8 cellular contexts compared by ENCODE assay signal in genomic region chr7:101165075-101165957, GRCh38. TPM values are rescaled to one million over a fixed set of nuclear protein-coding genes. Genes with fewer than 3 reads are reported as not detected.
DNase-seq lines count a peak whose midpoint lies in the region; ATAC-seq and TF ChIP-seq lines count a peak whose summit lies in the region.

VGF (minus strand) TSS chr7:101165569; CDS start chr7:101164843, 726 bp downstream.

- H3K4me3 ChIP-seq in KMS-11 (IDR thresholded peaks at IDR 0.05; ENCODE audit: insufficient read depth, low read depth, low read length) (no peak within 1 kb of the TSS), Panc1 (ENCODE audit: low read depth in 2 of 2, low read length in 2 of 2) (peak within 1 kb of the TSS; percentile 59 to 72)
- H3K4me3 ChIP-seq in naive thymus-derived CD4-positive, alpha-beta T cell (ENCODE audit: low read length) = peak within 1 kb of the TSS; percentile 10

- H3K27ac Mint-ChIP-seq in naive thymus-derived CD4-positive, alpha-beta T cell = peak within 1 kb of the TSS; percentile 4 to 87 (median 73)

- H2AFZ ChIP-seq in KMS-11 (ENCODE audit: low read depth) = peak within 1 kb of the TSS; percentile 71

- H3K27me3 ChIP-seq in KMS-11 (ENCODE audit: insufficient read depth, low read depth) = peaks cover 51% of the 10 kb centered on the region
- H3K27me3 ChIP-seq in Panc1 (ENCODE audit: control insufficient read depth, insufficient read depth, low read length) = peaks cover 3% of the 10 kb centered on the region
- peaks cover 20 to 46% of the 10 kb centered on the region in 2 donors for H3K27me3 ChIP-seq in naive thymus-derived CD4-positive, alpha-beta T cell (ENCODE audit: control insufficient read depth in 2 of 2, insufficient read depth in 2 of 2, low read length in 2 of 2)

- ATAC-seq in GM21619 (IDR thresholded peaks at IDR 0.05; ENCODE audit: unreplicated experiment) = peak; percentile 71
- ATAC-seq in Panc1 = peak; percentile 73
- ATAC-seq in esophagus mucosa = peak; percentile 91
- peak; percentile 93 for ATAC-seq in naive thymus-derived CD4-positive, alpha-beta T cell

- peaks cover 18% of the 10 kb centered on the region for H3K4me1 ChIP-seq in KMS-11 (ENCODE audit: low read depth, poor library complexity, severe bottlenecking)
- peaks cover 51% of the 10 kb centered on the region for H3K4me1 ChIP-seq in Panc1 (ENCODE audit: control insufficient read depth, insufficient read depth, low read length)
- H3K4me1 ChIP-seq in naive thymus-derived CD4-positive, alpha-beta T cell (ENCODE audit: control insufficient read depth in 2 of 2, insufficient read depth in 2 of 2, low read length in 2 of 2) = peaks cover 34 to 40% of the 10 kb centered on the region in 2 donors

- TF ChIP-seq CTCF in KMS-11 (conservative IDR thresholded peaks at IDR 0.05; ENCODE audit: low read depth, low read length) (no peak), Panc1 (IDR thresholded peaks at IDR 0.05) (no peak)

- H3K27me3 Mint-ChIP-seq in naive thymus-derived CD4-positive, alpha-beta T cell = peaks cover 55 to 70% (median 62%) of the 10 kb centered on the region in 5 donors

- H3K4me2 ChIP-seq in KMS-11 = peak within 1 kb of the TSS; percentile 74

- POLR2A ChIA-PET in Panc1 (lab: Charles Lee) = interaction anchor here (0.5 to 0.6 kb wide), 7 partner anchors 9 to 290 kb away, joined by 3 to 7 read pairs (median 4); partner anchors contain the start of gene SRRT
- POLR2A ChIA-PET in naive thymus-derived CD4-positive, alpha-beta T cell (lab: Charles Lee) = interaction anchor here (0.6 to 2.1 kb wide), 7 partner anchors 9 to 1694 kb away, joined by 3 to 6 read pairs (median 4); partner anchors contain the start of genes PLOD3, UFSP1 and ZNHIT1

- H3K4me3 Mint-ChIP-seq in naive thymus-derived CD4-positive, alpha-beta T cell = peak within 1 kb of the TSS; percentile 58 to 92 (median 77)

- H3K36me3 Mint-ChIP-seq in naive thymus-derived CD4-positive, alpha-beta T cell = peaks cover 0 to 11% (median 6%) of the 10 kb centered on the region in 5 donors

- intact Hi-C loops in Panc1 (cut with micrococcal nuclease; ENCODE audit: unreplicated experiment) = no loop called here
- intact Hi-C loops in naive thymus-derived CD4-positive, alpha-beta T cell (cut with micrococcal nuclease) = loop anchor here (1.0 to 5.0 kb wide), 4 partner anchors 9 to 278 kb away; partner anchors contain the start of genes AP1S1 (in 2 of the 2), ZNHIT1 (in 2 of the 2) and UFSP1 (in 1 of the 2)

- no peaks in the 10 kb centered on the region for H3K36me3 ChIP-seq in KMS-11 (ENCODE audit: insufficient read depth)
- H3K36me3 ChIP-seq in Panc1 (ENCODE audit: control insufficient read depth, insufficient read depth, low read length) = no peaks in the 10 kb centered on the region; the same call in 1 of the 2 replicates
- no peaks in the 10 kb centered on the region for H3K36me3 ChIP-seq in naive thymus-derived CD4-positive, alpha-beta T cell (ENCODE audit: control insufficient read depth in 2 of 3, insufficient read depth in 3 of 3, low read length in 3 of 3)

- DNase-seq in COLO829 (ENCODE audit: low spot score) = peak; percentile 98
- peak; percentile 89 for DNase-seq in Panc1 (ENCODE audit: low read depth, low spot score)
- peak; percentile 96 for DNase-seq in activated T-cell treated with anti-CD3 and anti-CD28 coated beads, Interleukin-2, amount 50 U/mL, for 1 hour
- DNase-seq in naive thymus-derived CD4-positive, alpha-beta T cell = peak; percentile 84 to 97 (median 90)
- DNase-seq in stimulated activated CD8-positive, alpha-beta memory T cell treated with anti-CD3 and anti-CD28 coated beads, Interleukin-7, amount 100 ng/mL, for 48 hours (ENCODE audit: extremely low read depth in 1 of 2, low read depth in 1 of 2) = peak; percentile 81 to 87

- peaks cover 0 to 10% (median 0%) of the 10 kb centered on the region in 11 donors for H3K9me3 Mint-ChIP-seq in naive thymus-derived CD4-positive, alpha-beta T cell

- peaks cover 39 to 56% (median 46%) of the 10 kb centered on the region in 7 donors for H3K4me1 Mint-ChIP-seq in naive thymus-derived CD4-positive, alpha-beta T cell

- H3K27ac ChIP-seq in KMS-11 (no peak within 1 kb of the TSS), Panc1 (ENCODE audit: low read length) (no peak within 1 kb of the TSS)
- H3K27ac ChIP-seq in naive thymus-derived CD4-positive, alpha-beta T cell (ENCODE audit: low read depth, low read length) = no peak within 1 kb of the TSS

- no peak within 1 kb of the TSS for H3K9ac ChIP-seq in KMS-11

- CTCF ChIA-PET in Panc1 (lab: Charles Lee) = interaction anchor here (0.5 to 0.7 kb wide), 3 partner anchors 17 to 117 kb away, joined by 3 to 11 read pairs (median 5); no protein-coding TSS in a partner anchor
- CTCF ChIA-PET in naive thymus-derived CD4-positive, alpha-beta T cell (lab: Charles Lee) = interaction anchor here (1.1 to 2.0 kb wide), 2 partner anchors 21 to 79 kb away, joined by 4 to 9 read pairs; no protein-coding TSS in a partner anchor

- H3K9me3 ChIP-seq in Panc1 (ENCODE audit: control insufficient read depth, insufficient read depth, low read depth, low read length) = no peaks in the 10 kb centered on the region
- no peaks in the 10 kb centered on the region for H3K9me3 ChIP-seq in naive thymus-derived CD4-positive, alpha-beta T cell (ENCODE audit: control insufficient read depth in 2 of 3, low read length in 3 of 3)

- no TSS peak for BruUV-seq in Panc1 (replicated peaks; lab: Mats Ljungman, UMichigan)

- no peaks in the 10 kb centered on the region for H4K20me1 ChIP-seq in KMS-11 (ENCODE audit: insufficient read depth)

- H3K79me2 ChIP-seq in KMS-11 (ENCODE audit: insufficient read depth, low read depth) = no peaks in the 10 kb centered on the region

- in situ Hi-C loops in Panc1 (cut with HindIII; ENCODE audit: low pct_unique_long_range_greater_than_20kb, low sequenced_read_pairs) = no loop called here

RNA-seq across cellular contexts. Expression of gene VGF, which starts in this region (rescaled TPM):
- total RNA-seq in Panc1 (2021; ENCODE audit: unreplicated experiment) (4.4 TPM), esophagus mucosa (not detected)
- 10.8 TPM for polyA plus RNA-seq in Panc1 (2012; ENCODE audit: insufficient read length)
- under 1 TPM in 1 of 5 experiments, not detected in 4; 0.19 TPM for total RNA-seq in naive thymus-derived CD4-positive, alpha-beta T cell
- not detected for polyA plus RNA-seq in naive thymus-derived CD4-positive, alpha-beta T cell

Comparison
In these comparisons a context has a peak if more than half of its experiments do, and no peak if none do; other contexts are left out.
1. Peak in ATAC-seq in esophagus mucosa; RNA of the gene not detected or under 1 TPM.
2. Peak in DNase-seq, ATAC-seq and H3K4me3 ChIP-seq in naive thymus-derived CD4-positive, alpha-beta T cell; RNA of the gene not detected or under 1 TPM.